Comparison of ENCODE assay signal across 1 cellular context in genomic region chr22:46064236-46064965, GRCh38.
TF ChIP-seq lines count a peak whose summit lies in the region.

No MANE protein-coding gene starts in this region.

TF ChIP-seq in HCT116, 20 proteins besides CTCF, POLR2A, EP300 and RAD21 (continued from another document):
- TF ChIP-seq SIN3A (IDR thresholded peaks at IDR 0.05; ENCODE audit: low read depth) (no peak), ZNF274 (IDR thresholded peaks at IDR 0.05; ENCODE audit: low read depth, low read length) (no peak), EZH2phosphoT487 (IDR thresholded peaks at IDR 0.05; ENCODE audit: borderline replicate concordance) (no peak), FOSL1 (IDR thresholded peaks at IDR 0.05; ENCODE audit: low read depth) (no peak), ATF3 (IDR thresholded peaks at IDR 0.05) (no peak)
